ENCODE assay signal across 19 cellular contexts in genomic region chr3:13462125-13462629, GRCh38. TPM values are rescaled to one million over a fixed set of nuclear protein-coding genes. Genes with fewer than 3 reads are reported as not detected.
"Had no signal": no experiment of that assay in that cellular context is flagged by ENCODE, and none has a peak within 500 bp of the region (broad histone marks: within the 10 kb centered on the region; RNA-seq: fewer than 3 reads in every experiment).

No MANE protein-coding gene starts in this region.

- H3K4me3 ChIP-seq: body of pancreas, hepatocyte, left lung, neural progenitor cell, right atrium auricular region, skin epidermis, tibial artery had no signal

- H3K9ac ChIP-seq: neural progenitor cell had no signal

- H3K79me2 ChIP-seq: hepatocyte had no signal

- H3K36me3 Mint-ChIP-seq: immature natural killer cell; naive thymus-derived CD8-positive, alpha-beta T cell; neural progenitor cell had no signal

- H3K4me3 Mint-ChIP-seq: activated CD8-positive, alpha-beta T cell treated with anti-CD3 and anti-CD28 coated beads, Interleukin-2, amount 10 ng/mL, durations not matched to agents 7 days and 5 days; activated naive CD8-positive, alpha-beta T cell treated with anti-CD3 and anti-CD28 coated beads, Interleukin-2, amount 50 U/mL, for 24 hours; activated T-helper 1 cell treated with anti-CD3 and anti-CD28 coated beads, Interleukin-12 subunit alpha, Interleukin-12 subunit beta, Interleukin-2, Interleukin-4 antibody, amounts not matched to agents 30 ng/mL and 10 ng/mL and 1 ng/mL, durations not matched to agents 14 hours and 24 hours and 36 hours; dendritic cell treated with granulocyte-macrophage colony-stimulating factor and Interleukin-4, amounts not matched to agents 40 ng/mL and 50 ng/mL, for 4 days; immature natural killer cell; neural progenitor cell; stimulated activated naive CD8-positive, alpha-beta T cell treated with anti-CD3 and anti-CD28 coated beads, Interleukin-15, amount 100 ng/mL, for 72 hours had no signal

- H3K36me3 ChIP-seq: left lung, neural progenitor cell, right atrium auricular region, tibial artery, WERI-Rb-1 had no signal

- DNase-seq: foreskin keratinocyte had no signal

- FAIRE-seq: endometrium, TTC549 had no signal

- H3K27me3 ChIP-seq: body of pancreas, hepatocyte, neural progenitor cell, right atrium auricular region had no signal

- H3K4me1 Mint-ChIP-seq: activated naive CD8-positive, alpha-beta T cell treated with anti-CD3 and anti-CD28 coated beads, Interleukin-2, amount 50 U/mL, for 24 hours; immature natural killer cell had no signal

- H3K4me1 ChIP-seq: foreskin keratinocyte, left lung, neural progenitor cell, tibial artery had no signal

- H2AFZ ChIP-seq: hepatocyte, neural progenitor cell had no signal

- H3K9me3 Mint-ChIP-seq: activated naive CD8-positive, alpha-beta T cell treated with anti-CD3 and anti-CD28 coated beads, Interleukin-2, amount 50 U/mL, for 24 hours; activated T-helper 1 cell treated with anti-CD3 and anti-CD28 coated beads, Interleukin-12 subunit alpha, Interleukin-12 subunit beta, Interleukin-2, Interleukin-4 antibody, amounts not matched to agents 30 ng/mL and 10 ng/mL and 1 ng/mL, durations not matched to agents 14 hours and 24 hours and 36 hours; dendritic cell treated with granulocyte-macrophage colony-stimulating factor and Interleukin-4, amounts not matched to agents 40 ng/mL and 50 ng/mL, for 4 days; naive thymus-derived CD8-positive, alpha-beta T cell; neural progenitor cell; stimulated activated naive CD8-positive, alpha-beta T cell treated with anti-CD3 and anti-CD28 coated beads, Interleukin-15, amount 100 ng/mL, for 72 hours had no signal

- H3K27ac Mint-ChIP-seq: activated CD8-positive, alpha-beta T cell treated with anti-CD3 and anti-CD28 coated beads, Interleukin-2, amount 10 ng/mL, durations not matched to agents 7 days and 5 days; activated naive CD8-positive, alpha-beta T cell treated with anti-CD3 and anti-CD28 coated beads, Interleukin-2, amount 50 U/mL, for 24 hours; activated T-helper 1 cell treated with anti-CD3 and anti-CD28 coated beads, Interleukin-12 subunit alpha, Interleukin-12 subunit beta, Interleukin-2, Interleukin-4 antibody, amounts not matched to agents 30 ng/mL and 10 ng/mL and 1 ng/mL, durations not matched to agents 14 hours and 24 hours and 36 hours; dendritic cell treated with granulocyte-macrophage colony-stimulating factor and Interleukin-4, amounts not matched to agents 40 ng/mL and 50 ng/mL, for 4 days; progenitor cell of endocrine pancreas had no signal

- H3K27ac ChIP-seq: body of pancreas, foreskin keratinocyte, hepatocyte, left lung, neural progenitor cell, right atrium auricular region, skin epidermis, tibial artery, WERI-Rb-1 had no signal

- H3K9me3 ChIP-seq: body of pancreas, left lung, right atrium auricular region, tibial artery had no signal

- H3K4me2 ChIP-seq: hepatocyte, neural progenitor cell had no signal

RNA-seq across cellular contexts. Expression of gene NUP210, which starts 42.1 kb away (rescaled TPM):
- total RNA-seq: foreskin keratinocyte had no signal
- polyA plus RNA-seq: foreskin keratinocyte had no signal
